15 cellular contexts compared by ENCODE assay signal in genomic region chr5:80466669-80467485, GRCh38. TPM values are rescaled to one million over a fixed set of nuclear protein-coding genes. Genes with fewer than 3 reads are reported as not detected.
DNase-seq lines count a peak whose midpoint lies in the region; ATAC-seq, FAIRE-seq and TF ChIP-seq lines count a peak whose summit lies in the region.
"Had no signal": no experiment of that assay in that cellular context is flagged by ENCODE, and none has a peak within 500 bp of the region (broad histone marks: within the 10 kb centered on the region; RNA-seq: fewer than 3 reads in every experiment).

No MANE protein-coding gene starts in this region.

- H3K4me1 ChIP-seq in upper lobe of right lung (peaks cover 22% of the 10 kb centered on the region), kidney (ENCODE audit: control insufficient read depth in 1 of 2, insufficient read depth in 1 of 2, low read depth in 1 of 2, low read length in 2 of 2) (no peaks in the 10 kb centered on the region)
- H3K4me1 ChIP-seq: neural progenitor cell had no signal

- TF ChIP-seq CTCF in WTC11 (IDR thresholded peaks at IDR 0.05) (no peak), upper lobe of right lung (IDR thresholded peaks at IDR 0.05) (no peak), lower leg skin (IDR thresholded peaks at IDR 0.05) (no peak), kidney (IDR thresholded peaks at IDR 0.05; ENCODE audit: borderline replicate concordance, extremely low read depth, insufficient read depth) (no peak)

- no peak for ATAC-seq in activated naive CD4-positive, alpha-beta T cell treated with anti-CD3 and anti-CD28 coated beads, Interleukin-2, amount 50 U/mL, for 72 hours
- ATAC-seq in WTC11 (no peak), upper lobe of right lung (peak; percentile 81), HG03135 (IDR thresholded peaks at IDR 0.05; ENCODE audit: unreplicated experiment) (no peak)

- peak overlapping the region; percentile 22 for H3K27ac Mint-ChIP-seq in activated naive CD4-positive, alpha-beta T cell treated with anti-CD3 and anti-CD28 coated beads, Interleukin-2, amount 50 U/mL, for 72 hours
- peak overlapping the region; percentile 66 for H3K27ac Mint-ChIP-seq in WTC11
- H3K27ac Mint-ChIP-seq: neural progenitor cell had no signal

- H3K4me3 Mint-ChIP-seq in WTC11: no peak overlapping the region
- H3K4me3 Mint-ChIP-seq: neural progenitor cell had no signal

- H3K4me3 ChIP-seq in upper lobe of right lung (no peak overlapping the region), lower leg skin (ENCODE audit: low read depth, poor library complexity, severe bottlenecking) (no peak overlapping the region), kidney (ENCODE audit: low read length in 2 of 2) (no peak overlapping the region)
- H3K4me3 ChIP-seq: coronary artery, neural progenitor cell had no signal

- peaks cover 52 to 66% of the 10 kb centered on the region in 2 donors for H3K36me3 Mint-ChIP-seq in activated naive CD4-positive, alpha-beta T cell treated with anti-CD3 and anti-CD28 coated beads, Interleukin-2, amount 50 U/mL, for 72 hours
- peaks cover 75% of the 10 kb centered on the region for H3K36me3 Mint-ChIP-seq in WTC11

- POLR2A ChIA-PET in WTC11 (lab: Charles Lee): no interaction called here

- H3K27me3 Mint-ChIP-seq in WTC11 (ENCODE audit: low read depth): no peaks in the 10 kb centered on the region; the same call in 1 of the 2 replicates

- TF ChIP-seq POLR2A in lower leg skin (IDR thresholded peaks at IDR 0.05): no peak

- H3K4me1 Mint-ChIP-seq in WTC11: peaks cover 13% of the 10 kb centered on the region
- H3K4me1 Mint-ChIP-seq: neural progenitor cell had no signal

- H3K27me3 ChIP-seq in upper lobe of right lung: no peaks in the 10 kb centered on the region
- H3K27me3 ChIP-seq: neural progenitor cell had no signal

- no peak overlapping the region for H3K27ac ChIP-seq in upper lobe of right lung
- H3K27ac ChIP-seq in kidney (ENCODE audit: low read depth in 2 of 2, low read length in 2 of 2): no peak overlapping the region
- H3K27ac ChIP-seq: coronary artery, neural progenitor cell, WERI-Rb-1 had no signal

- WGBS in lower leg skin, 2 donors: 63 to 67% methylated on average over 4 of the region's 4 CpGs

- DNase-seq in activated naive CD4-positive, alpha-beta T cell treated with anti-CD3 and anti-CD28 coated beads, Interleukin-2, amount 50 U/mL, for 72 hours (ENCODE audit: low spot score in 2 of 2): no peak
- DNase-seq in activated naive CD4-positive, alpha-beta T cell (lab: John Stamatoyannopoulos, UW): no peak
- no peak for DNase-seq in WTC11 (ENCODE audit: low spot score)
- DNase-seq in foreskin melanocyte: peak; percentile 38
- DNase-seq in upper lobe of right lung: no peak
- no peak for DNase-seq in lower leg skin (ENCODE audit: low spot score in 2 of 2)
- DNase-seq in kidney: no peak
- DNase-seq: activated T-cell treated with anti-CD3 and anti-CD28 coated beads, Interleukin-2, amount 50 U/mL, for 48 hours; NCI-H1694; stimulated activated CD4-positive, alpha-beta T cell treated with anti-CD3 and anti-CD28 coated beads, Interleukin-4, amount 100 ng/mL, for 1 hour; WERI-Rb-1 had no signal

- FAIRE-seq in kidney (lab: Jason Lieb, UNC): no peak
- FAIRE-seq: A204.1 had no signal

- H3K36me3 ChIP-seq in upper lobe of right lung (peaks cover 14% of the 10 kb centered on the region), kidney (ENCODE audit: control insufficient read depth in 1 of 2, insufficient read depth in 2 of 2, low read length in 2 of 2) (peaks cover 4 to 13% of the 10 kb centered on the region in 2 donors)

- peaks cover 6% of the 10 kb centered on the region for H3K9me3 ChIP-seq in upper lobe of right lung
- peaks cover 4 to 13% of the 10 kb centered on the region in 2 donors for H3K9me3 ChIP-seq in kidney (ENCODE audit: control insufficient read depth in 1 of 2, low read length in 2 of 2)

- no peak overlapping the region for H3K9ac ChIP-seq in kidney (ENCODE audit: low read length in 2 of 2)
- H3K9ac ChIP-seq: neural progenitor cell had no signal

- peaks cover 17 to 29% of the 10 kb centered on the region in 2 donors for H3K9me3 Mint-ChIP-seq in activated naive CD4-positive, alpha-beta T cell treated with anti-CD3 and anti-CD28 coated beads, Interleukin-2, amount 50 U/mL, for 72 hours
- H3K9me3 Mint-ChIP-seq in WTC11: peaks cover 50% of the 10 kb centered on the region

- intact Hi-C loops in upper lobe of right lung (cut with DNase I): no loop called here
- intact Hi-C loops in lower leg skin (cut with DNase I; ENCODE audit: low total_unique reads): loop anchor here (5.0 kb wide), 1 partner anchor 960 kb away; no protein-coding TSS in a partner anchor
- intact Hi-C loops in kidney (cut with DNase I): no loop called here

- CTCF ChIA-PET in WTC11 (lab: Charles Lee): interaction anchor here (1.0 kb wide), 1 partner anchor 14 kb away, joined by 3 read pairs; no protein-coding TSS in a partner anchor

TF ChIP-seq in WTC11, 78 proteins besides CTCF, POLR2A, EP300 and RAD21:
- no peak for TF ChIP-seq ZNF671 (CRISPR knock-in tag; IDR thresholded peaks at IDR 0.05)

RNA-seq across cellular contexts. Expression of gene FAM151B, which starts 21.0 kb away (rescaled TPM):
- total RNA-seq in activated naive CD4-positive, alpha-beta T cell treated with anti-CD3 and anti-CD28 coated beads, Interleukin-2, amount 50 U/mL, for 72 hours: under 1 TPM; 0.14 to 0.52 TPM
- total RNA-seq in WTC11 (2021) (0.48 to 0.94 TPM (median 0.62 TPM) in 3 replicates), upper lobe of right lung (3.4 TPM), lower leg skin (1 to 10 TPM in 2 of 4 donors, under 1 TPM in 2; 0.38 to 2.1 (median 1.3) TPM), kidney (3.8 TPM)
- 1.8 TPM for polyA plus RNA-seq in kidney (ENCODE audit: insufficient read depth, low read depth, low replicate concordance)

RNA-seq across cellular contexts. Expression of gene ZFYVE16, which starts 59.0 kb away (rescaled TPM):
- 10 to 100 TPM; 11.2 to 29.9 TPM for total RNA-seq in activated naive CD4-positive, alpha-beta T cell treated with anti-CD3 and anti-CD28 coated beads, Interleukin-2, amount 50 U/mL, for 72 hours
- 25.3 to 35.1 TPM (median 32.5 TPM) in 3 replicates for total RNA-seq in WTC11 (2021)
- 60.6 TPM for total RNA-seq in upper lobe of right lung
- total RNA-seq in lower leg skin: 10 to 100 TPM; 11.7 to 19.2 (median 13.4) TPM
- 39.4 TPM for total RNA-seq in kidney
- polyA plus RNA-seq in kidney (ENCODE audit: insufficient read depth, low read depth, low replicate concordance): 10.2 TPM
